24 cellular contexts compared by ENCODE assay signal in genomic region chr14:70889555-70889954, GRCh38. TPM values are rescaled to one million over a fixed set of nuclear protein-coding genes. Genes with fewer than 3 reads are reported as not detected.
DNase-seq lines count a peak whose midpoint lies in the region; FAIRE-seq lines count a peak whose summit lies in the region.
"Had no signal": no experiment of that assay in that cellular context is flagged by ENCODE, and none has a peak within 500 bp of the region (broad histone marks: within the 10 kb centered on the region; RNA-seq: fewer than 3 reads in every experiment).

No MANE protein-coding gene starts in this region.

- no peaks in the 10 kb centered on the region for H3K36me3 Mint-ChIP-seq in activated naive CD8-positive, alpha-beta T cell
- H3K36me3 Mint-ChIP-seq in activated naive CD8-positive, alpha-beta T cell treated with anti-CD3 and anti-CD28 coated beads for 36 hours = no peaks in the 10 kb centered on the region
- H3K36me3 Mint-ChIP-seq: type B pancreatic cell had no signal

- peak overlapping the region; percentile 5 for H3K27ac Mint-ChIP-seq in activated naive CD8-positive, alpha-beta T cell
- H3K27ac Mint-ChIP-seq in activated naive CD8-positive, alpha-beta T cell treated with anti-CD3 and anti-CD28 coated beads for 36 hours = no peak overlapping the region
- H3K27ac Mint-ChIP-seq: nephron, type B pancreatic cell had no signal

- H3K27ac ChIP-seq in caudate nucleus (ENCODE audit: low read depth, low read length) = peak overlapping the region; percentile 3
- H3K27ac ChIP-seq: colonic mucosa, pancreas, right atrium auricular region, SK-N-MC had no signal

- H3K4me3 Mint-ChIP-seq in activated naive CD8-positive, alpha-beta T cell = no peak overlapping the region
- H3K4me3 Mint-ChIP-seq in activated naive CD8-positive, alpha-beta T cell treated with anti-CD3 and anti-CD28 coated beads for 36 hours = no peak overlapping the region
- H3K4me3 Mint-ChIP-seq: CD14-positive monocyte, nephron, type B pancreatic cell had no signal

- peaks cover 77% of the 10 kb centered on the region for H3K4me1 Mint-ChIP-seq in activated naive CD8-positive, alpha-beta T cell (ENCODE audit: low read depth)
- H3K4me1 Mint-ChIP-seq in activated naive CD8-positive, alpha-beta T cell treated with anti-CD3 and anti-CD28 coated beads for 36 hours = peaks cover 67% of the 10 kb centered on the region

- DNase-seq in activated naive CD8-positive, alpha-beta T cell treated with anti-CD3 and anti-CD28 coated beads for 36 hours = no peak
- no peak for DNase-seq in HTR-8/SVneo (ENCODE audit: insufficient read length, low spot score)
- DNase-seq in caudate nucleus (lab: John Stamatoyannopoulos, UW) = no peak
- DNase-seq in urothelium cell line (ENCODE audit: low spot score) = no peak
- no peak for DNase-seq in DMS79 treated with DMSO at 0.1 percent for 48 hours (lab: John Stamatoyannopoulos, UW)
- DNase-seq in EL = no peak
- DNase-seq: activated CD4-positive, alpha-beta T cell treated with anti-CD3 and anti-CD28 coated beads for 48 hours; activated gamma-delta T cell treated with Interleukin-2 at 50 U/mL for 16 hours; activated T-cell treated with anti-CD3 and anti-CD28 coated beads for 4 hours; colonic mucosa; effector CD8-positive, alpha-beta T cell; NCI-H1436; pancreas; spleen; stimulated activated CD4-positive, alpha-beta T cell treated with anti-CD3 and anti-CD28 coated beads, Interleukin-2, amount 100 ng/mL, for 48 hours had no signal

- FAIRE-seq in HTR-8/SVneo (lab: Jason Lieb, UNC) = peak; percentile 89
- FAIRE-seq in urothelium cell line (lab: Jason Lieb, UNC) = peak; percentile 35
- FAIRE-seq: bronchial epithelial cell, D721Med, GM12878, pancreas had no signal

- no peaks in the 10 kb centered on the region for H3K27me3 Mint-ChIP-seq in activated naive CD8-positive, alpha-beta T cell
- no peaks in the 10 kb centered on the region for H3K27me3 Mint-ChIP-seq in activated naive CD8-positive, alpha-beta T cell treated with anti-CD3 and anti-CD28 coated beads for 36 hours

- H3K9me3 Mint-ChIP-seq in activated naive CD8-positive, alpha-beta T cell (ENCODE audit: low read depth) = no peaks in the 10 kb centered on the region
- no peaks in the 10 kb centered on the region for H3K9me3 Mint-ChIP-seq in activated naive CD8-positive, alpha-beta T cell treated with anti-CD3 and anti-CD28 coated beads for 36 hours
- H3K9me3 Mint-ChIP-seq: CD14-positive monocyte, nephron, type B pancreatic cell had no signal

RNA-seq across cellular contexts. Expression of gene PCNX1, which starts 17.7 kb away (rescaled TPM):
- 10 to 100 TPM; 31.0 to 37.4 TPM for total RNA-seq in activated naive CD8-positive, alpha-beta T cell treated with anti-CD3 and anti-CD28 coated beads for 36 hours
